Comparison of ENCODE assay signal across 13 cellular contexts in the genomic region with DNA sequence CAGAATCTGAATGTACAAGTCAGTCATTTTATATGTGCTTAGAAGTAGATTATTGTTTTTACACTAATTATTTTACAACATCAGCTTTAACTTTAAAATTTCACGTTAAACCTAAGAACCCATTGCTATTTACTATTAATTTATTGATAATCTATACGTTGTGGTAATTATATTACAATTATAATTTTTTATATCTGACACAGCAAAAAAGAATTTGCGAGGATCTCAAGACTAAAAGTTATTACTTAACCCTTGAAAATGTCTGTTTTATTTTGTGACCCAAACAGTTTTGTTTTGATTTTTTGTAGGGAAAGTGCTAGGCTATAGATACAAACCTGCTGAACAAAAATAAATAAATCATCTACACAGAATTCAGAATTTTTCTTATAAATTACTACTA. TPM values are rescaled to one million over a fixed set of nuclear protein-coding genes. Genes with fewer than 3 reads are reported as not detected.
DNase-seq lines count a peak whose midpoint lies in the region; ATAC-seq, FAIRE-seq and TF ChIP-seq lines count a peak whose summit lies in the region.
"Had no signal": no experiment of that assay in that cellular context is flagged by ENCODE, and none has a peak within 500 bp of the region (broad histone marks: within the 10 kb centered on the region; RNA-seq: fewer than 3 reads in every experiment).

No MANE protein-coding gene starts in this region.

- H3K4me1 Mint-ChIP-seq in neural progenitor cell: no peaks in the 10 kb centered on the region
- H3K4me1 Mint-ChIP-seq: CD8-positive, alpha-beta memory T cell had no signal

- intact Hi-C loops in IMR-90 (cut with micrococcal nuclease) (no loop called here), GM12878 (cut with micrococcal nuclease; ENCODE audit: unreplicated experiment) (no loop called here), left lung (cut with DNase I) (no loop called here)

- no peaks in the 10 kb centered on the region for H3K4me1 ChIP-seq in IMR-90 (ENCODE audit: control insufficient read depth, insufficient read depth, low read length)
- no peaks in the 10 kb centered on the region for H3K4me1 ChIP-seq in GM12878 (ENCODE audit: control insufficient read depth, insufficient read depth, low read length)
- H3K4me1 ChIP-seq in neural progenitor cell: peaks cover 4% of the 10 kb centered on the region
- H3K4me1 ChIP-seq in left lung: no peaks in the 10 kb centered on the region

- H3K27me3 ChIP-seq in IMR-90 (ENCODE audit: control insufficient read depth, insufficient read depth, low read length) (no peaks in the 10 kb centered on the region), GM12878 (replicated peaks in 1 of 2; ENCODE audit: control insufficient read depth in 2 of 2, insufficient read depth in 2 of 2, low read length in 1 of 2) (no peaks in the 10 kb centered on the region), neural progenitor cell (no peaks in the 10 kb centered on the region), left lung (no peaks in the 10 kb centered on the region)
- H3K27me3 ChIP-seq: BLaER1 had no signal

- no peak overlapping the region for H4K5ac ChIP-seq in IMR-90 (ENCODE audit: low read depth, low read length)

- H2BK15ac ChIP-seq in IMR-90 (ENCODE audit: low read depth, low read length): no peak overlapping the region

- H3K14ac ChIP-seq in IMR-90 (replicated peaks; ENCODE audit: low read depth, low read length): no peak overlapping the region

- no peak for TF ChIP-seq CTCF in IMR-90 (conservative IDR thresholded peaks at IDR 0.05; ENCODE audit: low read depth, low read length)
- no peak for TF ChIP-seq CTCF in GM12878 (IDR thresholded peaks at IDR 0.05 in 2 of 3, conservative IDR thresholded peaks at IDR 0.05 in 1 of 3; ENCODE audit: control insufficient read depth in 2 of 3, extremely low read depth in 1 of 3, insufficient read depth in 1 of 3, low read depth in 3 of 3, low read length in 3 of 3)
- TF ChIP-seq CTCF in neural progenitor cell (IDR thresholded peaks at IDR 0.05): no peak
- TF ChIP-seq CTCF in left lung (IDR thresholded peaks at IDR 0.05): no peak

- FAIRE-seq in GM12878 (lab: Jason Lieb, UNC): peak; percentile 73
- FAIRE-seq: GM18507 had no signal

- peaks cover 7% of the 10 kb centered on the region for H3K9me3 Mint-ChIP-seq in neural progenitor cell

- no peak overlapping the region for H3K23ac ChIP-seq in IMR-90 (ENCODE audit: low read depth, low read length)

- H3K79me2 ChIP-seq in GM12878 (ENCODE audit: control insufficient read depth, insufficient read depth, low read length) (no peaks in the 10 kb centered on the region), neural progenitor cell (ENCODE audit: low read depth) (peaks cover 97% of the 10 kb centered on the region)

- CTCF ChIA-PET in IMR-90 (lab: Yijun Ruan, JAX) (no interaction called here), GM12878 (lab: Yijun Ruan, JAX) (interaction anchor here (1.4 kb wide), 1 partner anchor 10 kb away, joined by 3 read pairs; no protein-coding TSS in a partner anchor)

- H2AK9ac ChIP-seq in IMR-90 (replicated peaks; ENCODE audit: low read depth, low read length, poor library complexity): no peak overlapping the region

- no peak overlapping the region for H2AFZ ChIP-seq in IMR-90 (replicated peaks; ENCODE audit: low read length, poor library complexity)
- no peak overlapping the region for H2AFZ ChIP-seq in GM12878 (ENCODE audit: control insufficient read depth, low read depth, low read length)
- no peak overlapping the region for H2AFZ ChIP-seq in neural progenitor cell (replicated peaks)

- TF ChIP-seq RAD21 in IMR-90 (IDR thresholded peaks at IDR 0.05; ENCODE audit: low read length): no peak
- TF ChIP-seq RAD21 in GM12878 (IDR thresholded peaks at IDR 0.05; ENCODE audit: insufficient read depth, low read depth, low read length): no peak

- no TSS peak for BruUV-seq in IMR-90 (replicated peaks; lab: Mats Ljungman, UMichigan)
- no TSS peak for BruUV-seq in GM12878 (replicated peaks; lab: Mats Ljungman, UMichigan)

- H3K36me3 ChIP-seq in IMR-90 (ENCODE audit: control insufficient read depth, insufficient read depth, low read length) (no peaks in the 10 kb centered on the region), GM12878 (ENCODE audit: control insufficient read depth in 2 of 2, insufficient read depth in 2 of 2, low read length in 1 of 2) (no peaks in the 10 kb centered on the region), neural progenitor cell (no peaks in the 10 kb centered on the region), left lung (no peaks in the 10 kb centered on the region)

- no peak overlapping the region for H3K27ac Mint-ChIP-seq in neural progenitor cell
- H3K27ac Mint-ChIP-seq: CD8-positive, alpha-beta memory T cell had no signal

- H4K8ac ChIP-seq in IMR-90 (ENCODE audit: low read depth in 2 of 2, low read length in 2 of 2): no peak overlapping the region

- peaks cover 21% of the 10 kb centered on the region for H3K36me3 Mint-ChIP-seq in neural progenitor cell

- DNase-seq in IMR-90 (no peak), GM12878 (ENCODE audit: low read depth, low spot score) (no peak), neural progenitor cell (ENCODE audit: low spot score) (no peak), left lung (no peak), NCI-H345 treated with DMSO at 0.1 percent for 48 hours (lab: John Stamatoyannopoulos, UW; ENCODE audit: unreplicated experiment) (no peak)
- DNase-seq in stimulated activated CD4-positive, alpha-beta T cell treated with anti-CD3 and anti-CD28 coated beads, Interleukin-1b, Interleukin-23, amount 100 ng/mL, for 48 hours: no peak
- DNase-seq: AML-193; CD8-positive, alpha-beta memory T cell; DMS53 had no signal

- ATAC-seq in IMR-90 (ENCODE audit: low read depth): no peak
- no peak for ATAC-seq in GM12878
- no peak for ATAC-seq in left lung
- ATAC-seq: HCT116 had no signal

- no peak overlapping the region for H3K56ac ChIP-seq in IMR-90 (ENCODE audit: extremely low read depth, insufficient read depth, low read length)

- H3F3A ChIP-seq in neural progenitor cell (ENCODE audit: low read depth): no peaks in the 10 kb centered on the region

- no peaks in the 10 kb centered on the region for H3K27me3 Mint-ChIP-seq in neural progenitor cell (ENCODE audit: insufficient read depth, low read depth)
- H3K27me3 Mint-ChIP-seq: CD8-positive, alpha-beta memory T cell had no signal

- H3K4me2 ChIP-seq in IMR-90 (ENCODE audit: low read depth, low read length) (no peak overlapping the region), GM12878 (ENCODE audit: control insufficient read depth, insufficient read depth) (no peak overlapping the region), neural progenitor cell (no peak overlapping the region)
- H3K4me2 ChIP-seq: BLaER1 had no signal

- H3K18ac ChIP-seq in IMR-90 (ENCODE audit: low read depth, low read length): no peak overlapping the region

- no CpG with 5 or more reads among the region's 3 CpGs for WGBS in IMR-90 (ENCODE audit: extremely low coverage in 2 of 2, insufficient read length in 1 of 2), 2 experiments
- WGBS in GM12878 (ENCODE audit: insufficient coverage, insufficient replicate concordance, low lambda C conversion rate, missing lambda C conversion rate): 77% methylated on average over 3 of the region's 3 CpGs

- H3K9me1 ChIP-seq in IMR-90 (ENCODE audit: insufficient read depth, low read length): no peaks in the 10 kb centered on the region

- in situ Hi-C loops in IMR-90 (cut with MboI; ENCODE audit: low sequenced_read_pairs) (no loop called here), GM12878 (cut with MboI) (no loop called here)

- peaks cover 14 to 15% of the 10 kb centered on the region in 2 experiments for H3K79me1 ChIP-seq in IMR-90 (ENCODE audit: low read depth in 1 of 2, low read length in 2 of 2)

- RAD21 ChIA-PET in GM12878 (lab: Charles Lee; ENCODE audit: unreplicated experiment): no interaction called here

- SMC1A ChIA-PET in GM12878 (lab: Charles Lee; ENCODE audit: uncharacterized antibody, unreplicated experiment): no interaction called here

- H3K9me3 ChIP-seq in IMR-90 (ENCODE audit: control insufficient read depth, insufficient read depth, low read length): no peaks in the 10 kb centered on the region
- no peaks in the 10 kb centered on the region for H3K9me3 ChIP-seq in GM12878 (replicated peaks; ENCODE audit: control insufficient read depth, insufficient read depth, low read length)
- no peaks in the 10 kb centered on the region for H3K9me3 ChIP-seq in neural progenitor cell (ENCODE audit: low read depth)
- H3K9me3 ChIP-seq in left lung: no peaks in the 10 kb centered on the region

- H3K4me3 ChIP-seq in IMR-90 (ENCODE audit: insufficient read depth, low read depth, low read length): no peak overlapping the region
- H3K4me3 ChIP-seq in GM12878: no peak overlapping the region
- no peak overlapping the region for H3K4me3 ChIP-seq in neural progenitor cell
- no peak overlapping the region for H3K4me3 ChIP-seq in left lung
- H3K4me3 ChIP-seq: BLaER1 had no signal

- no peak overlapping the region for H3K4me3 Mint-ChIP-seq in neural progenitor cell
- H3K4me3 Mint-ChIP-seq: CD8-positive, alpha-beta memory T cell had no signal

- dilution Hi-C loops in IMR-90 (cut with HindIII; ENCODE audit: low sequenced_read_pairs, unreplicated experiment): no loop called here

- POLR2A ChIA-PET in IMR-90 (lab: Charles Lee; ENCODE audit: unreplicated experiment): no interaction called here
- POLR2A ChIA-PET in GM12878 (lab: Charles Lee): no interaction called here

- H2BK120ac ChIP-seq in IMR-90 (ENCODE audit: low read depth, low read length): no peak overlapping the region

- H3K27ac ChIP-seq in IMR-90 (ENCODE audit: insufficient read depth, low read length) (no peak overlapping the region), GM12878 (ENCODE audit: control insufficient read depth, insufficient read depth) (no peak overlapping the region), neural progenitor cell (peak overlapping the region; percentile 27), left lung (no peak overlapping the region)
- H3K27ac ChIP-seq: BLaER1, HL-60 had no signal

- no peak overlapping the region for H4K91ac ChIP-seq in IMR-90 (ENCODE audit: insufficient read depth, low read depth, low read length)

- no peak overlapping the region for H3K4ac ChIP-seq in IMR-90 (ENCODE audit: low read depth, low read length)

- H2AK5ac ChIP-seq in IMR-90 (ENCODE audit: low read depth, low read length): no peak overlapping the region

- no peak for TF ChIP-seq POLR2A in IMR-90 (IDR thresholded peaks at IDR 0.05; ENCODE audit: low read depth, low read length)
- no peak for TF ChIP-seq POLR2A in GM12878 (IDR thresholded peaks at IDR 0.05; ENCODE audit: low read depth, low read length)

- H3K9ac ChIP-seq in IMR-90 (ENCODE audit: low read depth, low read length): no peak overlapping the region
- H3K9ac ChIP-seq in GM12878 (ENCODE audit: control insufficient read depth, insufficient read depth, low read length): no peak overlapping the region
- no peak overlapping the region for H3K9ac ChIP-seq in neural progenitor cell
- H3K9ac ChIP-seq: BLaER1 had no signal

- no peak for TF ChIP-seq EP300 in GM12878 (IDR thresholded peaks at IDR 0.05; ENCODE audit: borderline replicate concordance in 1 of 2, control insufficient read depth in 1 of 2, low read depth in 2 of 2, low read length in 2 of 2)

- H2BK5ac ChIP-seq in IMR-90 (ENCODE audit: low read depth, low read length, poor library complexity, severe bottlenecking): no peak overlapping the region

- H2BK20ac ChIP-seq in IMR-90 (ENCODE audit: low read depth, low read length): no peak overlapping the region

- H4K20me1 ChIP-seq in IMR-90 (ENCODE audit: insufficient read depth, low read length): peaks cover 3% of the 10 kb centered on the region; the same call in 1 of the 2 replicates
- no peaks in the 10 kb centered on the region for H4K20me1 ChIP-seq in GM12878 (ENCODE audit: control insufficient read depth, insufficient read depth)
- H4K20me1 ChIP-seq in neural progenitor cell (ENCODE audit: low read depth): peaks cover 3% of the 10 kb centered on the region
- H4K20me1 ChIP-seq: BLaER1 had no signal

RNA-seq across cellular contexts. Expression of gene BAZ2B, which starts 30.3 kb away (rescaled TPM):
- total RNA-seq in IMR-90 (2012; rRNA removed): 42.1 and 49.7 TPM in 2 replicates
- 8.9 and 9.0 TPM in 2 replicates for polyA plus RNA-seq in IMR-90 (2012; rRNA removed)
- 1.9 and 3.0 TPM in 2 replicates for polyA plus RNA-seq in IMR-90 (2012; cell fraction: cytosol; rRNA removed)
- polyA plus RNA-seq in IMR-90 (2012; cell fraction: nucleus; rRNA removed; ENCODE audit: low replicate concordance): 2.6 and 23.5 TPM in 2 replicates
- 510 and 514 TPM in 2 replicates for total RNA-seq in GM12878 (2013; cell fraction: nucleolus; rRNA removed)
- total RNA-seq in GM12878 (2014; rRNA removed): 29.0 and 35.7 TPM in 2 replicates
- 49.7 and 52.7 TPM in 2 replicates for total RNA-seq in GM12878 (2014; rRNA removed; fragmentation: Illumina TruSeq; extraction: Trizol)
- total RNA-seq in GM12878 (2021): 32.1 and 33.0 TPM in 2 replicates
- polyA plus RNA-seq in GM12878 (2011; ENCODE audit: low read depth): 23.5 TPM
- polyA plus RNA-seq in GM12878 (2011; rRNA removed): 24.9 and 33.1 TPM in 2 replicates
- polyA plus RNA-seq in GM12878 (2011; cell fraction: cytosol; rRNA removed): 12.6 and 14.4 TPM in 2 replicates
- polyA plus RNA-seq in GM12878 (2011; cell fraction: nucleus; rRNA removed): 33.1 and 42.0 TPM in 2 replicates
- 19.7 and 23.3 TPM in 2 replicates for polyA plus RNA-seq in GM12878 (2012)
- polyA plus RNA-seq in GM12878 (2014; fragmentation: Illumina TruSeq; extraction: Trizol): 33.3 and 47.1 TPM in 2 replicates
- polyA plus RNA-seq in GM12878 (2014; fragmentation: Nextera tagmentation; extraction: Ambion mirVana): 10 to 100 TPM in 1 of 2 experiments, 1 to 10 TPM in 1; 8.8 to 12.8 TPM
- 18.6 and 24.5 TPM in 2 replicates for polyA plus RNA-seq in GM12878 (2014; rRNA removed)
- 10 to 100 TPM; 22.4 to 23.9 TPM for polyA plus RNA-seq in GM12878 (2016; fragmentation: Nextera tagmentation; extraction: Ambion mirVana)
- 71.0 and 79.2 TPM in 2 replicates for polyA minus RNA-seq in GM12878 (2011; rRNA and poly(A)+ RNA removed)
- polyA minus RNA-seq in GM12878 (2011; cell fraction: cytosol; rRNA and poly(A)+ RNA removed): 18.4 and 19.5 TPM in 2 replicates
- 68.2 and 95.3 TPM in 2 replicates for polyA minus RNA-seq in GM12878 (2011; cell fraction: nucleus; rRNA and poly(A)+ RNA removed)
- total RNA-seq in neural progenitor cell (ENCODE audit: low replicate concordance): 57.3 and 101 TPM in 2 replicates
- 10 to 100 TPM; 60.0 to 76.2 TPM for total RNA-seq in left lung
